In the genomic region with DNA sequence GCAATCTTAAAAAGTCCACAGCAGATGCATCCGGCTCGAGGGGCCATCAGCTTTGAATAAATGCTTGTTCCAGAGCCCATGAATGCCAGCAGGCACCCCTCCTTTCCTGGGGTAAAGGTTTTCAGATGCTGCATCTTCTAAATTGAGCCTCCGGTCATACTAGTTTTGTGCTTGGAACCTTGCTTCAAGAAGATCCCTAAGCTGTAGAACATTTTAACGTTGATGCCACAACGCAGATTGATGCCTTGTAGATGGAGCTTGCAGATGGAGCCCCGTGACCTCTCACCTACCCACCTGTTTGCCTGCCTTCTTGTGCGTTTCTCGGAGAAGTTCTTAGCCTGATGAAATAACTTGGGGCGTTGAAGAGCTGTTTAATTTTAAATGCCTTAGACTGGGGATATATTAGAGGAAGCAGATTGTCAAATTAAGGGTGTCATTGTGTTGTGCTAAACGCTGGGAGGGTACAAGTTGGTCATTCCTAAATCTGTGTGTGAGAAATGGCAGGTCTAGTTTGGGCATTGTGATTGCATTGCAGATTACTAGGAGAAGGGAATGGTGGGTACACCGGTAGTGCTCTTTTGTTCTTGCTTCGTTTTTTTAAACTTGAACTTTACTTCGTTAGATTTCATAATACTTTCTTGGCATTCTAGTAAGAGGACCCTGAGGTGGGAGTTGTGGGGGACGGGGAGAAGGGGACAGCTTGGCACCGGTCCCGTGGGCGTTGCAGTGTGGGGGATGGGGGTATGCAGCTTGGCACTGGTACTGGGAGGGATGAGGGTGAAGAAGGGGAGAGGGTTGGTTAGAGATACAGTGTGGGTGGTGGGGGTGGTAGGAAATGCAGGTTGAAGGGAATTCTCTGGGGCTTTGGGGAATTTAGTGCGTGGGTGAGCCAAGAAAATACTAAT, we compare ENCODE assay signal across 8 cellular contexts. TPM values are rescaled to one million over a fixed set of nuclear protein-coding genes. Genes with fewer than 3 reads are reported as not detected.
DNase-seq lines count a peak whose midpoint lies in the region; ATAC-seq and TF ChIP-seq lines count a peak whose summit lies in the region.

No MANE protein-coding gene starts in this region.

- in situ Hi-C loops in transverse colon (cut with MboI; ENCODE audit: low pct_ligation_motif_present in 1 of 4, low pct_unique_long_range_greater_than_20kb in 1 of 4, low sequenced_read_pairs in 3 of 4), result loop anchor here in 2 of 4 donors (10.0 kb wide), 1 partner anchor 80 kb away; no protein-coding TSS in a partner anchor

- peaks cover 0 to 5% of the 10 kb centered on the region in 2 donors for H3K27me3 Mint-ChIP-seq in natural killer cell (ENCODE audit: low read depth in 2 of 2)

- peaks cover 0 to 14% (median 0%) of the 10 kb centered on the region in 4 donors for H3K36me3 ChIP-seq in transverse colon

- H3K4me1 Mint-ChIP-seq in natural killer cell, result peaks cover 85 to 92% of the 10 kb centered on the region in 2 donors

- TF ChIP-seq POLR2A in transverse colon (IDR thresholded peaks at IDR 0.05), result peak; percentile 8

- peaks cover 7% of the 10 kb centered on the region for H3K36me3 Mint-ChIP-seq in natural killer cell

- TF ChIP-seq CTCF in natural killer cell (IDR thresholded peaks at IDR 0.05) (no peak), transverse colon (IDR thresholded peaks at IDR 0.05) (no peak)

- 0 to 1% methylated on average over 6 to 18 of the region's 18 CpGs for WGBS in transverse colon (ENCODE audit: low coverage in 1 of 2), 2 donors

- TF ChIP-seq EP300 in transverse colon (IDR thresholded peaks at IDR 0.05; ENCODE audit: low read depth), result no peak

- H3K27ac ChIP-seq in epithelial cell of prostate, result peak overlapping the region; percentile 100
- peak overlapping the region; percentile 100 for H3K27ac ChIP-seq in transverse colon

- intact Hi-C loops in natural killer cell (cut with micrococcal nuclease), result loop anchor here (1.0 kb wide), 1 partner anchor 75 kb away; the partner anchor contains the start of gene MALAT1
- intact Hi-C loops in transverse colon (cut with DNase I; ENCODE audit: low total_unique reads), result loop anchor here (1.0 to 5.0 kb wide), 2 partner anchors 58 to 73 kb away; partner anchors contain the start of gene MALAT1

- peak overlapping the region; percentile 98 to 100 for H3K27ac Mint-ChIP-seq in natural killer cell

- DNase-seq in activated T-cell treated with anti-CD3 and anti-CD28 coated beads for 24 hours (ENCODE audit: low read depth), result peak; percentile 56
- no peak for DNase-seq in activated T-cell treated with anti-CD3 and anti-CD28 coated beads for 4 hours
- DNase-seq in activated CD4-positive, alpha-beta T cell treated with anti-CD3 and anti-CD28 coated beads, Interleukin-2, amount 50 U/mL, for 48 hours, result peak; percentile 78 to 81
- DNase-seq in epithelial cell of prostate (ENCODE audit: low read depth, low spot score), result no peak
- peak; percentile 58 for DNase-seq in natural killer cell
- DNase-seq in transverse colon, result peak; percentile 69

- H3K27me3 ChIP-seq in transverse colon, result no peaks in the 10 kb centered on the region

- H3K4me3 Mint-ChIP-seq in natural killer cell, result peak overlapping the region; percentile 95

- peak overlapping the region; percentile 73 to 90 (median 78) for H3K4me3 ChIP-seq in transverse colon

- H3K9me3 Mint-ChIP-seq in natural killer cell, result no peaks in the 10 kb centered on the region

- peaks cover 22 to 52% (median 45%) of the 10 kb centered on the region in 4 donors for H3K4me1 ChIP-seq in transverse colon

- H3K9me3 ChIP-seq in transverse colon, result no peaks in the 10 kb centered on the region

- ATAC-seq in natural killer cell (no peak), GM19463 (IDR thresholded peaks at IDR 0.05; ENCODE audit: unreplicated experiment) (no peak), GM18520 (IDR thresholded peaks at IDR 0.05; ENCODE audit: unreplicated experiment) (no peak)

RNA-seq across cellular contexts. Expression of gene NEAT1, which starts 1.9 kb away (rescaled TPM):
- 1,000 to 10,000 TPM; 1,031 to 1,768 (median 1,493) TPM for total RNA-seq in natural killer cell
- 100 to 1,000 TPM; 370 to 782 (median 680) TPM for total RNA-seq in transverse colon

RNA-seq across cellular contexts. Expression of gene FRMD8, which starts 38.0 kb away (rescaled TPM):
- total RNA-seq in natural killer cell (10 to 100 TPM; 45.6 to 58.4 (median 57.7) TPM), transverse colon (100 to 1,000 TPM in 3 of 4 donors, 10 to 100 TPM in 1; 64.3 to 164 (median 128) TPM)

RNA-seq across cellular contexts. Expression of gene SLC25A45, which starts 42.0 kb away (rescaled TPM):
- 10 to 100 TPM; 50.9 to 61.1 (median 61.0) TPM for total RNA-seq in natural killer cell
- 1 to 10 TPM; 2.2 to 5.6 (median 5.2) TPM for total RNA-seq in transverse colon

Comparison
In these comparisons a context has a peak if more than half of its experiments do, and no peak if none do; other contexts are left out.
1. DNase-seq: peak in activated T-cell treated with anti-CD3 and anti-CD28 coated beads for 24 hours (single experiment), activated CD4-positive, alpha-beta T cell treated with anti-CD3 and anti-CD28 coated beads, Interleukin-2, amount 50 U/mL, for 48 hours (2 of 2), natural killer cell (single experiment) and transverse colon (single experiment); none in activated T-cell treated with anti-CD3 and anti-CD28 coated beads for 4 hours (single experiment) and epithelial cell of prostate (single experiment).
2. RNA of gene SLC25A45, which starts 42.0 kb away (total RNA-seq): 50.9 to 61.1 TPM in natural killer cell; 2.2 to 5.6 TPM in transverse colon; every median in the first group is over 4 times any median in the second.